In genomic region chr1:28518745-28519341, GRCh38 we compare ENCODE assay signal across 8 cellular contexts. TPM values are rescaled to one million over a fixed set of nuclear protein-coding genes. Genes with fewer than 3 reads are reported as not detected.
DNase-seq lines count a peak whose midpoint lies in the region; ATAC-seq and TF ChIP-seq lines count a peak whose summit lies in the region.

No MANE protein-coding gene starts in this region.

- no peaks in the 10 kb centered on the region for H3K9me3 Mint-ChIP-seq in CD4-positive, alpha-beta T cell
- no peaks in the 10 kb centered on the region for H3K9me3 Mint-ChIP-seq in brain

- no peak for TF ChIP-seq POLR2A in transverse colon (IDR thresholded peaks at IDR 0.05)

- peak overlapping the region; percentile 78 for H3K4me3 ChIP-seq in OCI-LY7 (ENCODE audit: low read depth, low read length, poor library complexity, severe bottlenecking)
- peak overlapping the region; percentile 63 for H3K4me3 ChIP-seq in mesodermal cell (ENCODE audit: extremely low read depth, insufficient read depth, low read length, poor library complexity, severe bottlenecking)
- H3K4me3 ChIP-seq in transverse colon = peak overlapping the region; percentile 21 to 79 (median 70)

- peak overlapping the region; percentile 17; the same call in 1 of the 2 replicates for H2AFZ ChIP-seq in OCI-LY7 (ENCODE audit: low read length)

- no peaks in the 10 kb centered on the region for H4K20me1 ChIP-seq in OCI-LY7 (ENCODE audit: insufficient read depth, low read length)

- POLR2A ChIA-PET in CD4-positive, alpha-beta T cell (lab: Charles Lee) = interaction anchor here (0.9 to 4.2 kb wide), 7 partner anchors 9 to 150 kb away, joined by 3 to 32 read pairs (median 4); partner anchors contain the start of genes GMEB1, RCC1, RNU11 and TRNAU1AP
- POLR2A ChIA-PET in OCI-LY7 (lab: Charles Lee) = interaction anchor here (0.5 to 0.9 kb wide), 2 partner anchors 27 to 122 kb away, joined by 5 read pairs; no protein-coding TSS in a partner anchor

- no peak for DNase-seq in CD4-positive, alpha-beta T cell
- DNase-seq in OCI-LY7 (ENCODE audit: low spot score) = peak; percentile 64
- DNase-seq in transverse colon = no peak
- DNase-seq in KG1 (lab: John Stamatoyannopoulos, UW) = no peak

- intact Hi-C loops in CD4-positive, alpha-beta T cell (cut with DNase I, micrococcal nuclease) = loop anchor here (1.0 to 5.0 kb wide), 11 partner anchors 13 to 663 kb away; partner anchors contain the start of genes TRNAU1AP (in 2 of the 2), RCC1 (in 1 of the 2), SRSF4 (in 1 of the 2) and TAF12 (in 1 of the 2)
- intact Hi-C loops in OCI-LY7 (cut with micrococcal nuclease; ENCODE audit: unreplicated experiment) (loop anchor here (1.0 to 2.0 kb wide), 5 partner anchors 33 to 358 kb away; partner anchors contain the start of gene TAF12), transverse colon (cut with DNase I; ENCODE audit: low total_unique reads) (loop anchor here (10.0 kb wide), 1 partner anchor 86 kb away; no protein-coding TSS in a partner anchor)

- CTCF ChIA-PET in CD4-positive, alpha-beta T cell (lab: Charles Lee) = interaction anchor here (0.7 to 1.8 kb wide), 10 partner anchors 9 to 662 kb away, joined by 3 to 12 read pairs (median 4); partner anchors contain the start of genes SRSF4, TRNAU1AP and YTHDF2
- CTCF ChIA-PET in OCI-LY7 (lab: Charles Lee; ENCODE audit: unreplicated experiment) = no interaction called here

- peaks cover 22% of the 10 kb centered on the region for H3K36me3 Mint-ChIP-seq in CD4-positive, alpha-beta T cell (ENCODE audit: low read depth)
- H3K36me3 Mint-ChIP-seq in brain = peaks cover 10% of the 10 kb centered on the region

- no peak for TF ChIP-seq EP300 in transverse colon (IDR thresholded peaks at IDR 0.05; ENCODE audit: low read depth)

- in situ Hi-C loops in transverse colon (cut with MboI; ENCODE audit: low pct_ligation_motif_present in 1 of 4, low pct_unique_long_range_greater_than_20kb in 1 of 4, low sequenced_read_pairs in 3 of 4) = loop anchor here in 3 of 4 donors (5.0 to 25.0 kb wide), 5 partner anchors 83 to 368 kb away; partner anchors contain the start of genes ATP5IF1 (in 1 of the 3) and DNAJC8 (in 1 of the 3)

- H3K27ac Mint-ChIP-seq in CD4-positive, alpha-beta T cell = peak overlapping the region; percentile 83
- peak overlapping the region; percentile 48 to 92 (median 87) for H3K27ac Mint-ChIP-seq in brain

- peaks cover 51% of the 10 kb centered on the region for H3K4me1 ChIP-seq in OCI-LY7 (ENCODE audit: insufficient read depth, low read length, poor library complexity, severe bottlenecking)
- H3K4me1 ChIP-seq in mesodermal cell (ENCODE audit: control insufficient read depth, insufficient read depth, low read length, poor library complexity, severe bottlenecking) = peaks cover 15% of the 10 kb centered on the region
- H3K4me1 ChIP-seq in transverse colon = peaks cover 6 to 16% (median 11%) of the 10 kb centered on the region in 4 donors

- H3K27me3 Mint-ChIP-seq in CD4-positive, alpha-beta T cell = no peaks in the 10 kb centered on the region
- peaks cover 3% of the 10 kb centered on the region for H3K27me3 Mint-ChIP-seq in brain

- peaks cover 33% of the 10 kb centered on the region for H3K4me1 Mint-ChIP-seq in CD4-positive, alpha-beta T cell (ENCODE audit: low read depth)
- peaks cover 25% of the 10 kb centered on the region for H3K4me1 Mint-ChIP-seq in brain

- H3K4me2 ChIP-seq in OCI-LY7 (ENCODE audit: low read length) = peak overlapping the region; percentile 82

- WGBS in mesodermal cell (ENCODE audit: insufficient coverage in 2 of 2), 2 experiments = 21 to 22% methylated on average over 11 to 14 of the region's 21 CpGs
- 4 to 24% methylated on average over 5 to 19 of the region's 21 CpGs for WGBS in transverse colon (ENCODE audit: low coverage in 1 of 2), 2 donors

- H3K27ac ChIP-seq in CD4-positive, alpha-beta T cell (ENCODE audit: low read depth, low read length) = no peak overlapping the region
- H3K27ac ChIP-seq in OCI-LY7 (ENCODE audit: low read depth, low read length, poor library complexity, severe bottlenecking) (peak overlapping the region; percentile 75), mesodermal cell (ENCODE audit: low read depth, low read length, severe bottlenecking) (peak overlapping the region; percentile 93), transverse colon (peak overlapping the region; percentile 87 to 95 (median 94))

- peak overlapping the region; percentile 86 for H3K4me3 Mint-ChIP-seq in CD4-positive, alpha-beta T cell
- peak overlapping the region; percentile 83 to 91 (median 87) for H3K4me3 Mint-ChIP-seq in brain

- TSS peak; percentile 33 for BruUV-seq in OCI-LY7 (replicated peaks; lab: Mats Ljungman, UMichigan)

- TF ChIP-seq CTCF in CD4-positive, alpha-beta T cell (IDR thresholded peaks at IDR 0.05) = no peak
- TF ChIP-seq CTCF in OCI-LY7 (conservative IDR thresholded peaks at IDR 0.05; ENCODE audit: low read length) (no peak), brain (conservative IDR thresholded peaks at IDR 0.05) (no peak), transverse colon (IDR thresholded peaks at IDR 0.05) (no peak)

- no peaks in the 10 kb centered on the region for H3K9me2 ChIP-seq in OCI-LY7 (ENCODE audit: insufficient read depth, low read length)

- no peak for ATAC-seq in CD4-positive, alpha-beta T cell (ENCODE audit: poor library complexity)
- ATAC-seq in GM21528 (IDR thresholded peaks at IDR 0.05; ENCODE audit: low FRiP score, unreplicated experiment) = peak; percentile 35
- ATAC-seq in GM21423 (IDR thresholded peaks at IDR 0.05; ENCODE audit: unreplicated experiment) = no peak

- H3K36me3 ChIP-seq in OCI-LY7 (ENCODE audit: insufficient read depth, low read length) = peaks cover 45% of the 10 kb centered on the region
- H3K36me3 ChIP-seq in mesodermal cell (ENCODE audit: control insufficient read depth, insufficient read depth, low read length) = peaks cover 22% of the 10 kb centered on the region
- H3K36me3 ChIP-seq in transverse colon = peaks cover 0 to 2% (median 0%) of the 10 kb centered on the region in 4 donors

- no peaks in the 10 kb centered on the region for H3K27me3 ChIP-seq in CD4-positive, alpha-beta T cell (ENCODE audit: control insufficient read depth, insufficient read depth, low read length)
- no peaks in the 10 kb centered on the region for H3K27me3 ChIP-seq in transverse colon

- no peaks in the 10 kb centered on the region for H3K9me3 ChIP-seq in CD4-positive, alpha-beta T cell (ENCODE audit: control insufficient read depth, low read length)
- H3K9me3 ChIP-seq in OCI-LY7 (ENCODE audit: low read length) = no peaks in the 10 kb centered on the region
- no peaks in the 10 kb centered on the region for H3K9me3 ChIP-seq in mesodermal cell (ENCODE audit: control insufficient read depth, low read length)
- H3K9me3 ChIP-seq in transverse colon = no peaks in the 10 kb centered on the region

- H3K79me2 ChIP-seq in OCI-LY7 (ENCODE audit: insufficient read depth, low read depth, low read length) = peaks cover 54% of the 10 kb centered on the region

RNA-seq across cellular contexts. Expression of gene RCC1, which starts 13.0 kb away (rescaled TPM):
- 1 to 10 TPM; 8.5 to 9.9 TPM for total RNA-seq in CD4-positive, alpha-beta T cell
- total RNA-seq in OCI-LY7 (2014; rRNA removed; shearing (Covaris generic)) = 87.6 and 101 TPM in 2 replicates
- total RNA-seq in OCI-LY7 (2022) (95.3 and 108 TPM in 2 replicates), transverse colon (10 to 100 TPM; 13.0 to 87.9 (median 36.3) TPM)
- polyA plus RNA-seq in brain (ENCODE audit: insufficient read depth, low read depth, low replicate concordance) = 51.1 TPM
- polyA plus RNA-seq in mesodermal cell (2013, experiment 1 of 2) = 42.7 TPM
- polyA plus RNA-seq in mesodermal cell (2013, experiment 2 of 2) = 44.9 TPM

RNA-seq across cellular contexts. Expression of gene TRNAU1AP, which starts 34.0 kb away (rescaled TPM):
- total RNA-seq in CD4-positive, alpha-beta T cell = 10 to 100 TPM; 21.4 to 24.2 TPM
- total RNA-seq in OCI-LY7 (2014; rRNA removed; shearing (Covaris generic)) = 30.6 and 39.6 TPM in 2 replicates
- 41.8 and 47.7 TPM in 2 replicates for total RNA-seq in OCI-LY7 (2022)
- 39.2 TPM for polyA plus RNA-seq in brain (ENCODE audit: insufficient read depth, low read depth, low replicate concordance)
- polyA plus RNA-seq in mesodermal cell (2013, experiment 1 of 2) = 33.7 TPM
- polyA plus RNA-seq in mesodermal cell (2013, experiment 2 of 2) = 37.4 TPM
- 10 to 100 TPM in 2 of 4 donors, 1 to 10 TPM in 2; 4.1 to 25.4 (median 12.4) TPM for total RNA-seq in transverse colon
